1 cellular context compared by ENCODE assay signal in the genomic region with DNA sequence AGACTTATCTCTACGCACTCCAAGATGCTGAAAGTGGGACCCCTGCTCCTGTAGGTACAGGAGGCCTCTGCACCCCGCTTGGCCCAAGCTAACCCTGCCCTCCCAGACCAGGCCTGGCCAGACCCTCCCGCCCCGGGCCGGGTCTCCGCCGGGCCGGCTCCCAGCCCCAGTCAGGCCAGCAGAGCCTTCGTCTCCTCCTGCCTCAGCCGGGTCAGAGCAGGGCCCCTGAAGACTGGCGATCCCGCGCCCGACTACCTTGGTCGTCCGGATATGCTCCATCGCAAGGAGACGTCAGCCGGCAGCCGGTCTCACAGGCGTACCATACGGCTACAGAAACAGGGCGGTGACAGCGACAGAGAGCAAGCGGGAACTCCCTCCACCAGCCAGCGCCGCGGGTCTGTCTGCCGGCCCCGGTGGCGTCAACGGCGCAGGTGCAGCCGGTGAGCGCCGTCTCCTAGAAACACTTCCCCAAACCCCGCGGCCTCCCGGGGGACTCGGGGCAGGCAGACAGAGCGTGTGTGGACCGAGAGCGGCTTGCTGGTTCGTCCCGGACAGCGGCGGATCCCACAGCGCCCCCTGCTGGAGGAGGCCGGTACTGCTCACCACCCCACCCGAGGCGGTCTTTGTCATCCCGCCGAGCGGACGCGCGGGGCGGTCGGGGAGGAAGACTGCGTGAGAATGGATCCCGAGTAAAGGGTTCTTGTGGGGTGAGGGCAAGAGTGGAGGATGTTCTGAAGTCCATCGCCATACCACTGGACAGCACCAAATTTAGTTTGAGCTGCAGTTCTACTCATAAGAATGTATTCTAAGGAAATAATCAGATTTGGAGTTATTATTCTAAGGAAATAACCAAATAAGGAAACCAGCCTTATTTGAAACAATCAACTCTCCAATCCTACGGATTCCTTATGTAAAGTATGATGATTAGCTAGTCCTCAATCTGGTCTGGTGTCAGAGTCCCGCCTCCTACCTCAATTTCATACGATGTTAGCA.
TF ChIP-seq lines count a peak whose summit lies in the region.

A gene (minus strand): TSS at position 520 of the 993 bp plus-strand sequence. CDS start 241 bp downstream, at position 279.

TF ChIP-seq in HEK293, 187 proteins besides CTCF, POLR2A, EP300 and RAD21 (continued from another document and continues in another):
- TF ChIP-seq, protein P1, sequence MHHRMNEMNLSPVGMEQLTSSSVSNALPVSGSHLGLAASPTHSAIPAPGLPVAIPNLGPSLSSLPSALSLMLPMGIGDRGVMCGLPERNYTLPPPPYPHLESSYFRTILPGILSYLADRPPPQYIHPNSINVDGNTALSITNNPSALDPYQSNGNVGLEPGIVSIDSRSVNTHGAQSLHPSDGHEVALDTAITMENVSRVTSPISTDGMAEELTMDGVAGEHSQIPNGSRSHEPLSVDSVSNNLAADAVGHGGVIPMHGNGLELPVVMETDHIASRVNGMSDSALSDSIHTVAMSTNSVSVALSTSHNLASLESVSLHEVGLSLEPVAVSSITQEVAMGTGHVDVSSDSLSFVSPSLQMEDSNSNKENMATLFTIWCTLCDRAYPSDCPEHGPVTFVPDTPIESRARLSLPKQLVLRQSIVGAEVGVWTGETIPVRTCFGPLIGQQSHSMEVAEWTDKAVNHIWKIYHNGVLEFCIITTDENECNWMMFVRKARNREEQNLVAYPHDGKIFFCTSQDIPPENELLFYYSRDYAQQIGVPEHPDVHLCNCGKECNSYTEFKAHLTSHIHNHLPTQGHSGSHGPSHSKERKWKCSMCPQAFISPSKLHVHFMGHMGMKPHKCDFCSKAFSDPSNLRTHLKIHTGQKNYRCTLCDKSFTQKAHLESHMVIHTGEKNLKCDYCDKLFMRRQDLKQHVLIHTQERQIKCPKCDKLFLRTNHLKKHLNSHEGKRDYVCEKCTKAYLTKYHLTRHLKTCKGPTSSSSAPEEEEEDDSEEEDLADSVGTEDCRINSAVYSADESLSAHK (tag by site-specific recombination; IDR thresholded peaks at IDR 0.05), result peak; percentile 62
- TF ChIP-seq ZNF514 (tag by site-specific recombination; IDR thresholded peaks at IDR 0.05) (no peak), ZNF664 (tag by site-specific recombination; IDR thresholded peaks at IDR 0.05) (no peak), SP2 (tag by site-specific recombination; IDR thresholded peaks at IDR 0.05) (peak; percentile 42; the same call in 1 of the 2 replicates), SP7 (tag by site-specific recombination; IDR thresholded peaks at IDR 0.05) (peak; percentile 62), ZNF366 (tag by site-specific recombination; conservative IDR thresholded peaks at IDR 0.05) (peak; percentile 32; the same call in 1 of the 2 replicates), ZNF211 (tag by site-specific recombination; IDR thresholded peaks at IDR 0.05; ENCODE audit: low read depth) (no peak), ZNF654 (tag by site-specific recombination; IDR thresholded peaks at IDR 0.05; ENCODE audit: low read depth) (0 out of 2 replicates have a peak, but pooled peaks have one; percentile 20), IKZF3 (tag by site-specific recombination; IDR thresholded peaks at IDR 0.05) (0 out of 2 replicates have a peak, but pooled peaks have one; percentile 26), ZNF24 (tag by site-specific recombination; IDR thresholded peaks at IDR 0.05) (0 out of 2 replicates have a peak, but pooled peaks have one; percentile 60), ZBTB20 (tag by site-specific recombination; IDR thresholded peaks at IDR 0.05) (peak; percentile 85; the same call in 1 of the 2 replicates), ZNF239 (tag by site-specific recombination; IDR thresholded peaks at IDR 0.05) (no peak), ZEB2 (tag by site-specific recombination; IDR thresholded peaks at IDR 0.05) (peak; percentile 82; the same call in 1 of the 2 replicates), ZNF311 (tag by site-specific recombination; IDR thresholded peaks at IDR 0.05; ENCODE audit: borderline replicate concordance) (no peak), ZNF501 (tag by site-specific recombination; IDR thresholded peaks at IDR 0.05) (peak; percentile 82), ZNF23 (tag by site-specific recombination; IDR thresholded peaks at IDR 0.05; ENCODE audit: borderline replicate concordance) (no peak), KLF10 (tag by site-specific recombination; IDR thresholded peaks at IDR 0.05) (no peak), ZNF214 (tag by site-specific recombination; IDR thresholded peaks at IDR 0.05; ENCODE audit: borderline replicate concordance) (no peak), ZFP69B (tag by site-specific recombination; IDR thresholded peaks at IDR 0.05) (peak; percentile 57; the same call in 1 of the 2 replicates), ZNF175 (tag by site-specific recombination; IDR thresholded peaks at IDR 0.05) (no peak), ZNF658 (tag by site-specific recombination; IDR thresholded peaks at IDR 0.05) (no peak), ZNF600 (tag by site-specific recombination; IDR thresholded peaks at IDR 0.05) (peak; percentile 78), GLIS1 (tag by site-specific recombination; IDR thresholded peaks at IDR 0.05) (peak; percentile 76), ZSCAN30 (tag by site-specific recombination; IDR thresholded peaks at IDR 0.05) (peak; percentile 41), ZNF341 (tag by site-specific recombination; IDR thresholded peaks at IDR 0.05; ENCODE audit: low read depth) (peak; percentile 25; the same call in 1 of the 2 replicates), ZNF660 (tag by site-specific recombination; IDR thresholded peaks at IDR 0.05) (peak; percentile 84)
- TF ChIP-seq, protein P2, sequence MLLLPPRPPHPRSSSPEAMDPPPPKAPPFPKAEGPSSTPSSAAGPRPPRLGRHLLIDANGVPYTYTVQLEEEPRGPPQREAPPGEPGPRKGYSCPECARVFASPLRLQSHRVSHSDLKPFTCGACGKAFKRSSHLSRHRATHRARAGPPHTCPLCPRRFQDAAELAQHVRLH (tag by site-specific recombination; IDR thresholded peaks at IDR 0.05), result no peak
- TF ChIP-seq, protein P3, sequence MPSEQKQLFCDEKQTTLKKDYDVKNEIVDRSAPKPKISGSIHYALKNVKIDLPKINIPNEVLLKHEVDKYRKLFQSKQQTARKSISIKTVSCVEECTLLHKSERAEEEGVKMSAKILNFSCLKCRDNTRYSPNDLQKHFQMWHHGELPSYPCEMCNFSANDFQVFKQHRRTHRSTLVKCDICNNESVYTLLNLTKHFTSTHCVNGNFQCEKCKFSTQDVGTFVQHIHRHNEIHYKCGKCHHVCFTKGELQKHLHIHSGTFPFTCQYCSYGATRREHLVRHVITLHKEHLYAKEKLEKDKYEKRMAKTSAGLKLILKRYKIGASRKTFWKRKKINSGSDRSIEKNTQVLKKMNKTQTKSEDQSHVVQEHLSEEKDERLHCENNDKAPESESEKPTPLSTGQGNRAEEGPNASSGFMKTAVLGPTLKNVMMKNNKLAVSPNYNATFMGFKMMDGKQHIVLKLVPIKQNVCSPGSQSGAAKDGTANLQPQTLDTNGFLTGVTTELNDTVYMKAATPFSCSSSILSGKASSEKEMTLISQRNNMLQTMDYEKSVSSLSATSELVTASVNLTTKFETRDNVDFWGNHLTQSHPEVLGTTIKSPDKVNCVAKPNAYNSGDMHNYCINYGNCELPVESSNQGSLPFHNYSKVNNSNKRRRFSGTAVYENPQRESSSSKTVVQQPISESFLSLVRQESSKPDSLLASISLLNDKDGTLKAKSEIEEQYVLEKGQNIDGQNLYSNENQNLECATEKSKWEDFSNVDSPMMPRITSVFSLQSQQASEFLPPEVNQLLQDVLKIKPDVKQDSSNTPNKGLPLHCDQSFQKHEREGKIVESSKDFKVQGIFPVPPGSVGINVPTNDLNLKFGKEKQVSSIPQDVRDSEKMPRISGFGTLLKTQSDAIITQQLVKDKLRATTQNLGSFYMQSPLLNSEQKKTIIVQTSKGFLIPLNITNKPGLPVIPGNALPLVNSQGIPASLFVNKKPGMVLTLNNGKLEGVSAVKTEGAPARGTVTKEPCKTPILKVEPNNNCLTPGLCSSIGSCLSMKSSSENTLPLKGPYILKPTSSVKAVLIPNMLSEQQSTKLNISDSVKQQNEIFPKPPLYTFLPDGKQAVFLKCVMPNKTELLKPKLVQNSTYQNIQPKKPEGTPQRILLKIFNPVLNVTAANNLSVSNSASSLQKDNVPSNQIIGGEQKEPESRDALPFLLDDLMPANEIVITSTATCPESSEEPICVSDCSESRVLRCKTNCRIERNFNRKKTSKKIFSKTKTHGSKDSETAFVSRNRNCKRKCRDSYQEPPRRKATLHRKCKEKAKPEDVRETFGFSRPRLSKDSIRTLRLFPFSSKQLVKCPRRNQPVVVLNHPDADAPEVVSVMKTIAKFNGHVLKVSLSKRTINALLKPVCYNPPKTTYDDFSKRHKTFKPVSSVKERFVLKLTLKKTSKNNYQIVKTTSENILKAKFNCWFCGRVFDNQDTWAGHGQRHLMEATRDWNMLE (tag by site-specific recombination; conservative IDR thresholded peaks at IDR 0.05; ENCODE audit: low read depth), result peak; percentile 23; the same call in 1 of the 2 replicates
- TF ChIP-seq, protein P4, sequence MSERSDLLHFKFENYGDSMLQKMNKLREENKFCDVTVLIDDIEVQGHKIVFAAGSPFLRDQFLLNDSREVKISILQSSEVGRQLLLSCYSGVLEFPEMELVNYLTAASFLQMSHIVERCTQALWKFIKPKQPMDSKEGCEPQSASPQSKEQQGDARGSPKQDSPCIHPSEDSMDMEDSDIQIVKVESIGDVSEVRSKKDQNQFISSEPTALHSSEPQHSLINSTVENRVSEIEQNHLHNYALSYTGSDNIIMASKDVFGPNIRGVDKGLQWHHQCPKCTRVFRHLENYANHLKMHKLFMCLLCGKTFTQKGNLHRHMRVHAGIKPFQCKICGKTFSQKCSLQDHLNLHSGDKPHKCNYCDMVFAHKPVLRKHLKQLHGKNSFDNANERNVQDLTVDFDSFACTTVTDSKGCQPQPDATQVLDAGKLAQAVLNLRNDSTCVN (tag by site-specific recombination; optimal IDR thresholded peaks at IDR 0.05), result peak; percentile 65
- TF ChIP-seq, protein P5, sequence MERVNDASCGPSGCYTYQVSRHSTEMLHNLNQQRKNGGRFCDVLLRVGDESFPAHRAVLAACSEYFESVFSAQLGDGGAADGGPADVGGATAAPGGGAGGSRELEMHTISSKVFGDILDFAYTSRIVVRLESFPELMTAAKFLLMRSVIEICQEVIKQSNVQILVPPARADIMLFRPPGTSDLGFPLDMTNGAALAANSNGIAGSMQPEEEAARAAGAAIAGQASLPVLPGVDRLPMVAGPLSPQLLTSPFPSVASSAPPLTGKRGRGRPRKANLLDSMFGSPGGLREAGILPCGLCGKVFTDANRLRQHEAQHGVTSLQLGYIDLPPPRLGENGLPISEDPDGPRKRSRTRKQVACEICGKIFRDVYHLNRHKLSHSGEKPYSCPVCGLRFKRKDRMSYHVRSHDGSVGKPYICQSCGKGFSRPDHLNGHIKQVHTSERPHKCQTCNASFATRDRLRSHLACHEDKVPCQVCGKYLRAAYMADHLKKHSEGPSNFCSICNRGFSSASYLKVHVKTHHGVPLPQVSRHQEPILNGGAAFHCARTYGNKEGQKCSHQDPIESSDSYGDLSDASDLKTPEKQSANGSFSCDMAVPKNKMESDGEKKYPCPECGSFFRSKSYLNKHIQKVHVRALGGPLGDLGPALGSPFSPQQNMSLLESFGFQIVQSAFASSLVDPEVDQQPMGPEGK (tag by site-specific recombination; IDR thresholded peaks at IDR 0.05), result peak; percentile 62; the same call in 1 of the 2 replicates
- TF ChIP-seq, protein P6, sequence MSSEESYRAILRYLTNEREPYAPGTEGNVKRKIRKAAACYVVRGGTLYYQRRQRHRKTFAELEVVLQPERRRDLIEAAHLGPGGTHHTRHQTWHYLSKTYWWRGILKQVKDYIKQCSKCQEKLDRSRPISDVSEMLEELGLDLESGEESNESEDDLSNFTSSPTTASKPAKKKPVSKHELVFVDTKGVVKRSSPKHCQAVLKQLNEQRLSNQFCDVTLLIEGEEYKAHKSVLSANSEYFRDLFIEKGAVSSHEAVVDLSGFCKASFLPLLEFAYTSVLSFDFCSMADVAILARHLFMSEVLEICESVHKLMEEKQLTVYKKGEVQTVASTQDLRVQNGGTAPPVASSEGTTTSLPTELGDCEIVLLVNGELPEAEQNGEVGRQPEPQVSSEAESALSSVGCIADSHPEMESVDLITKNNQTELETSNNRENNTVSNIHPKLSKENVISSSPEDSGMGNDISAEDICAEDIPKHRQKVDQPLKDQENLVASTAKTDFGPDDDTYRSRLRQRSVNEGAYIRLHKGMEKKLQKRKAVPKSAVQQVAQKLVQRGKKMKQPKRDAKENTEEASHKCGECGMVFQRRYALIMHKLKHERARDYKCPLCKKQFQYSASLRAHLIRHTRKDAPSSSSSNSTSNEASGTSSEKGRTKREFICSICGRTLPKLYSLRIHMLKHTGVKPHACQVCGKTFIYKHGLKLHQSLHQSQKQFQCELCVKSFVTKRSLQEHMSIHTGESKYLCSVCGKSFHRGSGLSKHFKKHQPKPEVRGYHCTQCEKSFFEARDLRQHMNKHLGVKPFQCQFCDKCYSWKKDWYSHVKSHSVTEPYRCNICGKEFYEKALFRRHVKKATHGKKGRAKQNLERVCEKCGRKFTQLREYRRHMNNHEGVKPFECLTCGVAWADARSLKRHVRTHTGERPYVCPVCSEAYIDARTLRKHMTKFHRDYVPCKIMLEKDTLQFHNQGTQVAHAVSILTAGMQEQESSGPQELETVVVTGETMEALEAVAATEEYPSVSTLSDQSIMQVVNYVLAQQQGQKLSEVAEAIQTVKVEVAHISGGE (tag by site-specific recombination; conservative IDR thresholded peaks at IDR 0.05; ENCODE audit: low read depth), result peak; percentile 81
- TF ChIP-seq, protein P7, sequence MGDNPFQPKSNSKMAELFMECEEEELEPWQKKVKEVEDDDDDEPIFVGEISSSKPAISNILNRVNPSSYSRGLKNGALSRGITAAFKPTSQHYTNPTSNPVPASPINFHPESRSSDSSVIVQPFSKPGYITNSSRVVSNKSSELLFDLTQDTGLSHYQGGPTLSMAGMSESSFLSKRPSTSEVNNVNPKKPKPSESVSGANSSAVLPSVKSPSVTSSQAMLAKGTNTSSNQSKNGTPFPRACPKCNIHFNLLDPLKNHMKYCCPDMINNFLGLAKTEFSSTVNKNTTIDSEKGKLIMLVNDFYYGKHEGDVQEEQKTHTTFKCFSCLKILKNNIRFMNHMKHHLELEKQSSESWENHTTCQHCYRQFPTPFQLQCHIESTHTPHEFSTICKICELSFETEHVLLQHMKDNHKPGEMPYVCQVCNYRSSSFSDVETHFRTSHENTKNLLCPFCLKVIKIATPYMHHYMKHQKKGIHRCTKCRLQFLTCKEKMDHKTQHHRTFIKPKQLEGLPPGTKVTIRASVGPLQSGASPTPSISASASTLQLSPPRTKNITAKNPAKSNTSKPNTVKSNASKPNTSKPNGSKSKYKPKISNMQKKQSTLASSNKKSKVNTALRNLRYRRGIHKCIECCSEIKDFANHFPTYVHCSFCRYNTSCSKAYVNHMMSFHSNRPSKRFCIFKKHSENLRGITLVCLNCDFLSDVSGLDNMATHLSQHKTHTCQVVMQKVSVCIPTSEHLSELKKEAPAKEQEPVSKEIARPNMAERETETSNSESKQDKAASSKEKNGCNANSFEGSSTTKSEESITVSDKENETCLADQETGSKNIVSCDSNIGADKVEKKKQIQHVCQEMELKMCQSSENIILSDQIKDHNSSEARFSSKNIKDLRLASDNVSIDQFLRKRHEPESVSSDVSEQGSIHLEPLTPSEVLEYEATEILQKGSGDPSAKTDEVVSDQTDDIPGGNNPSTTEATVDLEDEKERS (tag by site-specific recombination; IDR thresholded peaks at IDR 0.05), result no peak
- TF ChIP-seq, protein P8, sequence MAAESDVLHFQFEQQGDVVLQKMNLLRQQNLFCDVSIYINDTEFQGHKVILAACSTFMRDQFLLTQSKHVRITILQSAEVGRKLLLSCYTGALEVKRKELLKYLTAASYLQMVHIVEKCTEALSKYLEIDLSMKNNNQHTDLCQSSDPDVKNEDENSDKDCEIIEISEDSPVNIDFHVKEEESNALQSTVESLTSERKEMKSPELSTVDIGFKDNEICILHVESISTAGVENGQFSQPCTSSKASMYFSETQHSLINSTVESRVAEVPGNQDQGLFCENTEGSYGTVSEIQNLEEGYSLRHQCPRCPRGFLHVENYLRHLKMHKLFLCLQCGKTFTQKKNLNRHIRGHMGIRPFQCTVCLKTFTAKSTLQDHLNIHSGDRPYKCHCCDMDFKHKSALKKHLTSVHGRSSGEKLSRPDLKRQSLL (tag by site-specific recombination; IDR thresholded peaks at IDR 0.05), result 0 out of 2 replicates have a peak, but pooled peaks have one; percentile 22
